ENCODE assay signal across 8 cellular contexts in genomic region chr10:119209050-119209735, GRCh38. TPM values are rescaled to one million over a fixed set of nuclear protein-coding genes. Genes with fewer than 3 reads are reported as not detected.
DNase-seq lines count a peak whose midpoint lies in the region; ATAC-seq and TF ChIP-seq lines count a peak whose summit lies in the region.

No MANE protein-coding gene starts in this region.

- H3K27me3 ChIP-seq in Peyer's patch (no peaks in the 10 kb centered on the region), neuron (ENCODE audit: insufficient read depth, low read length) (no peaks in the 10 kb centered on the region), thoracic aorta (replicated peaks; ENCODE audit: insufficient read depth) (no peaks in the 10 kb centered on the region)

- ATAC-seq in thoracic aorta (ENCODE audit: insufficient number of reproducible peaks, low FRiP score, low read depth) (peak; percentile 12), HG03571 (IDR thresholded peaks at IDR 0.05; ENCODE audit: unreplicated experiment) (no peak)

- peaks cover 0 to 33% (median 8%) of the 10 kb centered on the region in 4 donors for H3K4me1 ChIP-seq in Peyer's patch
- H3K4me1 ChIP-seq in neuron (ENCODE audit: insufficient read depth, low read length) = peaks cover 37% of the 10 kb centered on the region
- peaks cover 34 to 55% of the 10 kb centered on the region in 2 donors for H3K4me1 ChIP-seq in thoracic aorta (ENCODE audit: control insufficient read depth in 1 of 2, low read depth in 2 of 2)

- TF ChIP-seq CTCF in Peyer's patch (IDR thresholded peaks at IDR 0.05) (peak; percentile 63 to 86 (median 72)), thoracic aorta (IDR thresholded peaks at IDR 0.05) (peak; percentile 85)

- DNase-seq in activated gamma-delta T cell treated with Interleukin-2 at 50 U/mL for 16 hours (peak; percentile 40), activated gamma-delta T cell (lab: John Stamatoyannopoulos, UW) (no peak), Peyer's patch (peak; percentile 56 to 83 (median 78)), foreskin melanocyte (peak; percentile 24), thoracic aorta (ENCODE audit: low spot score) (no peak)
- DNase-seq in activated naive CD4-positive, alpha-beta T cell (lab: John Stamatoyannopoulos, UW) = peak; percentile 7 to 46 (median 13)

- no peaks in the 10 kb centered on the region for H3K36me3 ChIP-seq in Peyer's patch
- H3K36me3 ChIP-seq in neuron (ENCODE audit: insufficient read depth, low read length) = no peaks in the 10 kb centered on the region
- no peaks in the 10 kb centered on the region for H3K36me3 ChIP-seq in thoracic aorta

- peak overlapping the region; percentile 95 for H2AFZ ChIP-seq in neuron (ENCODE audit: low read depth, low read length)

- H3K9me3 ChIP-seq in Peyer's patch (no peaks in the 10 kb centered on the region), neuron (ENCODE audit: low read length) (no peaks in the 10 kb centered on the region), thoracic aorta (no peaks in the 10 kb centered on the region)

- no peak for TF ChIP-seq POLR2A in Peyer's patch (IDR thresholded peaks at IDR 0.05)

- peak overlapping the region; percentile 75 to 100 (median 98) for H3K27ac ChIP-seq in Peyer's patch
- H3K27ac ChIP-seq in thoracic aorta = peak overlapping the region; percentile 92 to 94

- peak overlapping the region; percentile 85 to 95 (median 90) for H3K4me3 ChIP-seq in Peyer's patch
- peak overlapping the region; percentile 85 for H3K4me3 ChIP-seq in neuron (ENCODE audit: low read length)
- H3K4me3 ChIP-seq in thoracic aorta = peak overlapping the region; percentile 95

RNA-seq across cellular contexts. Expression of gene GRK5, which starts 1.8 kb away (rescaled TPM):
- total RNA-seq in Peyer's patch (10 to 100 TPM in 3 of 4 donors, 1 to 10 TPM in 1; 10.0 to 61.9 (median 18.1) TPM), thoracic aorta (10 to 100 TPM; 85.3 to 90.2 TPM)

RNA-seq across cellular contexts. Expression of gene PRDX3, which starts 30.6 kb away (rescaled TPM):
- total RNA-seq in Peyer's patch = 100 to 1,000 TPM in 2 of 4 donors, 10 to 100 TPM in 2; 76.2 to 138 (median 107) TPM
- 10 to 100 TPM; 64.4 to 77.6 TPM for total RNA-seq in thoracic aorta

RNA-seq across cellular contexts. Expression of gene SFXN4, which starts 43.7 kb away (rescaled TPM):
- total RNA-seq in Peyer's patch (10 to 100 TPM; 22.8 to 35.5 (median 26.2) TPM), thoracic aorta (10 to 100 TPM in 1 of 2 donors, 1 to 10 TPM in 1; 9.5 to 16.1 TPM)

Comparison
In these comparisons a context has a peak if more than half of its experiments do, and no peak if none do; other contexts are left out.
1. DNase-seq: peak in activated gamma-delta T cell treated with Interleukin-2 at 50 U/mL for 16 hours (single experiment), Peyer's patch (3 of 3), activated naive CD4-positive, alpha-beta T cell (4 of 4) and foreskin melanocyte (single experiment); none in activated gamma-delta T cell (single experiment) and thoracic aorta (single experiment).
2. Peak in every context shown above with its lines, with median percentiles within 50 percentile points of each other: H3K4me3 ChIP-seq.